Comparison of ENCODE assay signal across 29 cellular contexts in the genomic region with DNA sequence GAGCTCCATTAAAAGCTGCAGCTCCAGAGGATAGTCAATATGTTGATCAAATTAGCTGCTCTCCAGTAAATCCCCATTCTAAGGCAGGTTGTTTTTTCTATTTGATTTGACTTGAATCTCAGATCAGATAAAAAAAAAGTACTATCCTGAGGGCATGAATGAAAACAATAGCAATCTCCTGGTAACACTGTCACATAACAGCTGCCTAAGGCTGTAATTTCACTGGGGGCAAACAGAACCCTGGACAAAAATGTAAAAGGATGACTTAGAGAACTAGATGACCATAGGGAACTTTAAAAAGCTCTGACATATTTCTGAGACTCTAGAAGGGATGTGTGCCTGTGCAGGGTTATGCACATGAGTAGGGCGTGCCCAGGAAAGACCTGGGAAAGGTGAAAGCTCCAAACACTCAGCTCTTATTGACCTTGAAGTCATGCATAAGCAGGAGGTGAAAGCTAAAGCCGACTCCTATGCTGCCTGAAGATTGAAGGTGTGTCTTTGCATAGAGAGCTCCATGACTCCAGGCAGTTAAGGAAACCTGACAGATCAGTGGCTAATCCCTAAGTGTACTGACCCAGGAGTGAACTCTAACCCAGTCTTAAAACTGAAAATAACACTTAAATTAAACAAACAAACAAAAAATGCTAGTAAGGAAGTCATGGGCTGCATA.
DNase-seq lines count a peak whose midpoint lies in the region; ATAC-seq, FAIRE-seq and TF ChIP-seq lines count a peak whose summit lies in the region.
"Had no signal": no experiment of that assay in that cellular context is flagged by ENCODE, and none has a peak within 500 bp of the region (broad histone marks: within the 10 kb centered on the region; RNA-seq: fewer than 3 reads in every experiment).

No MANE protein-coding gene starts in this region.

- TF ChIP-seq CTCF in Caco-2 (IDR thresholded peaks at IDR 0.05; ENCODE audit: insufficient read depth in 1 of 2, low read depth in 1 of 2, low read length in 1 of 2, severe bottlenecking in 1 of 2, unreplicated experiment in 1 of 2): no peak
- no peak for TF ChIP-seq CTCF in PC-3 (conservative IDR thresholded peaks at IDR 0.05; ENCODE audit: low read depth, low read length)
- no peak for TF ChIP-seq CTCF in HepG2 (CRISPR knock-in tag; IDR thresholded peaks at IDR 0.05)

- no peaks in the 10 kb centered on the region for H3K27me3 Mint-ChIP-seq in Caco-2 (ENCODE audit: insufficient read depth, unreplicated experiment)
- H3K27me3 Mint-ChIP-seq: activated naive CD8-positive, alpha-beta T cell treated with anti-CD3 and anti-CD28 coated beads, Interleukin-2, amount 50 U/mL, for 24 hours; effector memory CD8-positive, alpha-beta T cell; memory B cell had no signal

- no peaks in the 10 kb centered on the region for H3K9me3 Mint-ChIP-seq in Caco-2 (ENCODE audit: unreplicated experiment)

- no peaks in the 10 kb centered on the region for H3K36me3 Mint-ChIP-seq in Caco-2 (ENCODE audit: insufficient read depth, unreplicated experiment)
- H3K36me3 Mint-ChIP-seq: brain, memory B cell had no signal

- no peaks in the 10 kb centered on the region for H3K36me3 ChIP-seq in Caco-2 (ENCODE audit: control insufficient read depth, insufficient read depth, low read length)
- no peaks in the 10 kb centered on the region for H3K36me3 ChIP-seq in PC-3 (ENCODE audit: low read depth, low read length)
- H3K36me3 ChIP-seq in HepG2 (replicated peaks in 1 of 2; ENCODE audit: control insufficient read depth in 1 of 2, insufficient read depth in 2 of 2, low read length in 2 of 2): no peaks in the 10 kb centered on the region
- H3K36me3 ChIP-seq: BLaER1 treated with 17β-estradiol and CSF1 and Interleukin-3, amounts not matched to agents 10 nM and 100 nM; esophagus squamous epithelium; gastroesophageal sphincter had no signal

- TF ChIP-seq EP300 in HepG2 (IDR thresholded peaks at IDR 0.05; ENCODE audit: low read depth in 2 of 2, low read length in 2 of 2) (no peak), HepG2 (CRISPR knock-in tag; IDR thresholded peaks at IDR 0.05; ENCODE audit: borderline replicate concordance) (no peak)

- H3K27ac ChIP-seq in PC-3 (ENCODE audit: low read length) (peak overlapping the region; percentile 46), HepG2 (ENCODE audit: extremely low read length, insufficient read depth, low read length) (no peak overlapping the region)
- H3K27ac ChIP-seq: BLaER1 treated with 17β-estradiol and CSF1 and Interleukin-3, amounts not matched to agents 10 nM and 100 nM; gastroesophageal sphincter had no signal

- H3K27ac Mint-ChIP-seq in Caco-2 (ENCODE audit: unreplicated experiment): peak overlapping the region; percentile 38
- H3K27ac Mint-ChIP-seq: activated CD8-positive, alpha-beta T cell treated with anti-CD3 and anti-CD28 coated beads for 36 hours; activated naive CD8-positive, alpha-beta T cell treated with anti-CD3 and anti-CD28 coated beads, Interleukin-2, amount 50 U/mL, for 24 hours; brain; effector memory CD8-positive, alpha-beta T cell; memory B cell had no signal

- H3K27me3 ChIP-seq in Caco-2 (replicated peaks; ENCODE audit: control insufficient read depth, insufficient read depth, low read length) (no peaks in the 10 kb centered on the region), PC-3 (ENCODE audit: low read length) (no peaks in the 10 kb centered on the region), HepG2 (ENCODE audit: control insufficient read depth in 1 of 2, insufficient read depth in 2 of 2, low read length in 2 of 2) (no peaks in the 10 kb centered on the region)
- H3K27me3 ChIP-seq: BLaER1 treated with 17β-estradiol and CSF1 and Interleukin-3, amounts not matched to agents 10 nM and 100 nM; esophagus squamous epithelium; gastroesophageal sphincter had no signal

- H3K4me2 ChIP-seq in PC-3 (ENCODE audit: low read length): peak overlapping the region; percentile 40
- H3K4me2 ChIP-seq in HepG2 (ENCODE audit: low read depth, low read length): no peak overlapping the region
- H3K4me2 ChIP-seq: BLaER1 treated with 17β-estradiol and CSF1 and Interleukin-3, amounts not matched to agents 10 nM and 100 nM had no signal

- TF ChIP-seq POLR2A in HepG2 (IDR thresholded peaks at IDR 0.05; ENCODE audit: insufficient read depth in 1 of 2, low read depth in 2 of 2, low read length in 2 of 2): no peak

- H3K9ac ChIP-seq in PC-3 (ENCODE audit: low read length) (no peak overlapping the region), HepG2 (ENCODE audit: insufficient read depth, low read depth, low read length) (no peak overlapping the region)
- H3K9ac ChIP-seq: BLaER1 treated with 17β-estradiol and CSF1 and Interleukin-3, amounts not matched to agents 10 nM and 100 nM had no signal

- in situ Hi-C loops in HepG2 (cut with HindIII; ENCODE audit: extremely low pct_ligation_motif_present, low pct_unique_long_range_greater_than_20kb): no loop called here

- peak; percentile 44 to 55 for DNase-seq in Caco-2
- peak in 2 of 3 experiments; percentile 52 to 82 for DNase-seq in NCI-H1417 (lab: John Stamatoyannopoulos, UW)
- peak; percentile 64 for DNase-seq in PC-3
- DNase-seq in left kidney (ENCODE audit: low read depth, low spot score): peak; percentile 20
- DNase-seq in activated naive CD4-positive, alpha-beta T cell treated with anti-CD3 and anti-CD28 coated beads, Interleukin-2, amount 50 U/mL, for 16 hours: no peak
- no peak for DNase-seq in HepG2 (ENCODE audit: low spot score)
- DNase-seq: activated CD4-positive, CD25-positive, alpha-beta regulatory T cell treated with anti-CD3 and anti-CD28 coated beads, Interleukin-2, amount 50 U/mL, for 72 hours; activated CD8-positive, alpha-beta T cell treated with anti-CD3 and anti-CD28 coated beads for 36 hours; activated effector memory CD4-positive, alpha-beta T cell treated with anti-CD3 and anti-CD28 coated beads, Interleukin-2, amount 50 U/mL, for 16 hours; activated naive CD8-positive, alpha-beta T cell treated with anti-CD3 and anti-CD28 coated beads, Interleukin-2, amount 50 U/mL, for 24 hours; activated T-cell treated with anti-CD3 and anti-CD28 coated beads for 4 hours; effector memory CD8-positive, alpha-beta T cell; EL; esophagus squamous epithelium; kidney glomerular epithelial cell; naive thymus-derived CD4-positive, alpha-beta T cell; NCI-H187 treated with DMSO at 0.1 percent for 48 hours; NCI-H510A treated with DMSO at 0.1 percent for 48 hours; right cardiac atrium; Right ventricle myocardium superior; stimulated activated CD4-positive, alpha-beta T cell treated with anti-CD3 and anti-CD28 coated beads, Interleukin-12 subunit alpha, Interleukin-12 subunit beta, amount 100 ng/mL, for 4 hours had no signal

- BruUV-seq in Caco-2 (replicated peaks; lab: Mats Ljungman, UMichigan): no TSS peak
- no TSS peak for BruUV-seq in PC-3 (replicated peaks; lab: Mats Ljungman, UMichigan)
- BruUV-seq in HepG2 (replicated peaks; lab: Mats Ljungman, UMichigan): no TSS peak

- H4K20me1 ChIP-seq in PC-3 (ENCODE audit: low read length) (no peaks in the 10 kb centered on the region), HepG2 (ENCODE audit: insufficient read depth, low read length) (no peaks in the 10 kb centered on the region)
- H4K20me1 ChIP-seq: BLaER1 treated with 17β-estradiol and CSF1 and Interleukin-3, amounts not matched to agents 10 nM and 100 nM had no signal

- H3K4me3 Mint-ChIP-seq in Caco-2 (ENCODE audit: unreplicated experiment): no peak overlapping the region
- H3K4me3 Mint-ChIP-seq: activated CD8-positive, alpha-beta T cell treated with anti-CD3 and anti-CD28 coated beads for 36 hours; activated naive CD8-positive, alpha-beta T cell treated with anti-CD3 and anti-CD28 coated beads, Interleukin-2, amount 50 U/mL, for 24 hours; brain; effector memory CD8-positive, alpha-beta T cell; memory B cell; naive thymus-derived CD4-positive, alpha-beta T cell had no signal

- H3K4me3 ChIP-seq in Caco-2 (ENCODE audit: low read depth, low read length): no peak overlapping the region
- H3K4me3 ChIP-seq in PC-3 (ENCODE audit: low read length): no peak overlapping the region
- no peak overlapping the region for H3K4me3 ChIP-seq in HepG2 (replicated peaks in 1 of 3; ENCODE audit: insufficient read depth in 1 of 3, low read depth in 2 of 3, low read length in 3 of 3)
- H3K4me3 ChIP-seq: BLaER1 treated with 17β-estradiol and CSF1 and Interleukin-3, amounts not matched to agents 10 nM and 100 nM; esophagus squamous epithelium; gastroesophageal sphincter had no signal

- H3K9me2 ChIP-seq in PC-3 (replicated peaks; ENCODE audit: low read length): no peaks in the 10 kb centered on the region

- POLR2A ChIA-PET in Caco-2 (lab: Charles Lee): no interaction called here
- POLR2A ChIA-PET in PC-3 (lab: Charles Lee; ENCODE audit: unreplicated experiment): no interaction called here
- POLR2A ChIA-PET in HepG2 (lab: Yijun Ruan, JAX): no interaction called here

- peaks cover 12% of the 10 kb centered on the region for H3K4me1 Mint-ChIP-seq in Caco-2 (ENCODE audit: low read depth, unreplicated experiment)
- H3K4me1 Mint-ChIP-seq: activated naive CD8-positive, alpha-beta T cell treated with anti-CD3 and anti-CD28 coated beads, Interleukin-2, amount 50 U/mL, for 24 hours; memory B cell; naive thymus-derived CD4-positive, alpha-beta T cell had no signal

- no peak for TF ChIP-seq RAD21 in HepG2 (CRISPR knock-in tag; IDR thresholded peaks at IDR 0.05)

- H3F3A ChIP-seq in PC-3 (ENCODE audit: low read length, unreplicated experiment): no peaks in the 10 kb centered on the region

- H3K79me2 ChIP-seq in PC-3 (ENCODE audit: low read length) (no peaks in the 10 kb centered on the region), HepG2 (ENCODE audit: insufficient read depth, low read length) (no peaks in the 10 kb centered on the region)

- CTCF ChIA-PET in Caco-2 (lab: Charles Lee) (interaction anchor here (0.9 kb wide), 1 partner anchor 23 kb away, joined by 4 read pairs; no protein-coding TSS in a partner anchor), PC-3 (lab: Charles Lee) (no interaction called here), HepG2 (lab: Yijun Ruan, JAX; ENCODE audit: low intra/inter-chr PET ratio, low total read pairs) (no interaction called here)

- H3K9me3 ChIP-seq in Caco-2 (no peaks in the 10 kb centered on the region), PC-3 (ENCODE audit: low read length) (no peaks in the 10 kb centered on the region), HepG2 (ENCODE audit: low read length) (no peaks in the 10 kb centered on the region)
- H3K9me3 ChIP-seq: BLaER1 treated with 17β-estradiol and CSF1 and Interleukin-3, amounts not matched to agents 10 nM and 100 nM; esophagus squamous epithelium; gastroesophageal sphincter had no signal

- 2% methylated on average over 2 of the region's 2 CpGs for WGBS in HepG2 (ENCODE audit: low lambda C conversion rate)

- intact Hi-C loops in Caco-2 (cut with micrococcal nuclease; ENCODE audit: unreplicated experiment) (loop anchor here (10.0 kb wide), 1 partner anchor 114 kb away; no protein-coding TSS in a partner anchor), PC-3 (cut with micrococcal nuclease) (no loop called here), HepG2 (cut with micrococcal nuclease; ENCODE audit: unreplicated experiment) (no loop called here)

- peak; percentile 48; the same call in 1 of the 2 replicates for ATAC-seq in PC-3
- no peak for ATAC-seq in HG03571 (IDR thresholded peaks at IDR 0.05; ENCODE audit: unreplicated experiment)
- no peak for ATAC-seq in HepG2
- ATAC-seq in GM21526 (IDR thresholded peaks at IDR 0.05; ENCODE audit: low FRiP score, unreplicated experiment): no peak
- ATAC-seq: activated CD8-positive, alpha-beta T cell treated with anti-CD3 and anti-CD28 coated beads for 36 hours; activated naive CD8-positive, alpha-beta T cell treated with anti-CD3 and anti-CD28 coated beads, Interleukin-2, amount 50 U/mL, for 24 hours; effector memory CD8-positive, alpha-beta T cell; gastroesophageal sphincter; naive thymus-derived CD4-positive, alpha-beta T cell; right cardiac atrium had no signal

- FAIRE-seq in HepG2 (lab: Jason Lieb, UNC): no peak
- FAIRE-seq: colon, H54 had no signal

- H3K4me1 ChIP-seq in Caco-2: peaks cover 18% of the 10 kb centered on the region
- peaks cover 17% of the 10 kb centered on the region for H3K4me1 ChIP-seq in PC-3 (ENCODE audit: insufficient read depth, low read length)
- no peaks in the 10 kb centered on the region for H3K4me1 ChIP-seq in HepG2 (ENCODE audit: insufficient read depth, low read length)
- H3K4me1 ChIP-seq: BLaER1 treated with 17β-estradiol and CSF1 and Interleukin-3, amounts not matched to agents 10 nM and 100 nM; gastroesophageal sphincter had no signal

- H2AFZ ChIP-seq in PC-3 (ENCODE audit: low read length): no peak overlapping the region
- no peak overlapping the region for H2AFZ ChIP-seq in HepG2 (ENCODE audit: low read length)

Comparison
In these comparisons a context has a peak if more than half of its experiments do, and no peak if none do; other contexts are left out.
1. DNase-seq: peak in Caco-2 (2 of 2), NCI-H1417 (2 of 3), PC-3 (single experiment) and left kidney (single experiment); none in activated naive CD4-positive, alpha-beta T cell treated with anti-CD3 and anti-CD28 coated beads, Interleukin-2, amount 50 U/mL, for 16 hours (single experiment) and HepG2 (single experiment).